ENCODE assay signal across 8 cellular contexts in the genomic region with DNA sequence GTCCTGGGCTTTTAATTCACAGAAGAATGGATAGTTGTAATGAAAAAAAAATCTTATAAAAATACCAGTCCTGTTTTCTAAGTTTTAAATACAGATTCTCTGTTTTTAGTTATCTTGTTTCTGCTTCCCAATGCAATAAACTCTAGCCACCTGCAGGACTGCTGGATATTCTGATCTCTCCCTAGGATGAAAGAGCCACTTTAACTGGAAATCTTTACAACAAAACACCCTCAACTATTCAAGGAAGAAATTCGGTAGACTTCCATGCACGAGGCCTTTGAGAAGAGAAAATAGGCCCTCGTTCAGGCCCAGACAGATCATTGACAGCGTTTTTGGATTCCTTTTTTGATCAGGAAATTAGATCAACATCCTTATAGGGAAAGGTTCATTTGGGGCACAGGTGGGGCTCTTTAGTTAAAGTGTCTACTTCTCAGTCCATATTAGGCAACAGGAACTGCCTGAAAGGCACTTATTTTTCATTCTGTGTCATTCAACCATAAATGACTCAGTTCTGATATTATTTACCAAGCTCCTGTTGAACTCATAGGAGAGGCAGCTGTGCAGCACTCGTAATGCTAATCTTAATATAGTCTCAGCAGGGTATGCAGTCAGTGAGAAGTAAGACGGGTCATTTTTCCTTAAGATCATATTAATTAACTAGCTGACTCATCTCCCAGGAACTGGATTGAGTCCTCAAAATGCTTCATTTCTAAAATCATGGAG.
DNase-seq lines count a peak whose midpoint lies in the region; ATAC-seq, FAIRE-seq and TF ChIP-seq lines count a peak whose summit lies in the region.

No MANE protein-coding gene starts in this region.

- H3K4me3 ChIP-seq in fibroblast of pulmonary artery (replicated peaks; ENCODE audit: low read depth, low read length): no peak overlapping the region

- peak overlapping the region; percentile 59 for H3K4me3 Mint-ChIP-seq in activated CD4-positive, alpha-beta T cell treated with anti-CD3 and anti-CD28 coated beads for 36 hours
- peak overlapping the region; percentile 45 for H3K4me3 Mint-ChIP-seq in T-helper 1 cell treated with Interleukin-12 subunit alpha and Interleukin-12 subunit beta and Interleukin-4 antibody, amounts not matched to agents 30 μg/mL and 1 μg/mL, for 36 hours
- no peak overlapping the region for H3K4me3 Mint-ChIP-seq in stimulated activated memory B cell treated with anti-CD40 and anti-IgM and Interleukin-4, amounts not matched to agents 10 μg/mL and 1 μg/mL and 100 μg/mL, for 72 hours

- H3K9me3 Mint-ChIP-seq in activated CD4-positive, alpha-beta T cell treated with anti-CD3 and anti-CD28 coated beads for 36 hours (ENCODE audit: low read depth): peaks cover 3% of the 10 kb centered on the region
- no peaks in the 10 kb centered on the region for H3K9me3 Mint-ChIP-seq in T-helper 1 cell treated with Interleukin-12 subunit alpha and Interleukin-12 subunit beta and Interleukin-4 antibody, amounts not matched to agents 30 μg/mL and 1 μg/mL, for 36 hours
- H3K9me3 Mint-ChIP-seq in stimulated activated memory B cell treated with anti-CD40 and anti-IgM and Interleukin-4, amounts not matched to agents 10 μg/mL and 1 μg/mL and 100 μg/mL, for 72 hours: no peaks in the 10 kb centered on the region

- peaks cover 11% of the 10 kb centered on the region for H3K27me3 Mint-ChIP-seq in activated CD4-positive, alpha-beta T cell treated with anti-CD3 and anti-CD28 coated beads for 36 hours
- H3K27me3 Mint-ChIP-seq in T-helper 1 cell treated with Interleukin-12 subunit alpha and Interleukin-12 subunit beta and Interleukin-4 antibody, amounts not matched to agents 30 μg/mL and 1 μg/mL, for 36 hours (ENCODE audit: low read depth): no peaks in the 10 kb centered on the region
- H3K27me3 Mint-ChIP-seq in stimulated activated memory B cell treated with anti-CD40 and anti-IgM and Interleukin-4, amounts not matched to agents 10 μg/mL and 1 μg/mL and 100 μg/mL, for 72 hours: peaks cover 10% of the 10 kb centered on the region

- FAIRE-seq in D721Med (lab: Jason Lieb, UNC): no peak

- H3K27ac Mint-ChIP-seq in activated CD4-positive, alpha-beta T cell treated with anti-CD3 and anti-CD28 coated beads for 36 hours: peak overlapping the region; percentile 96
- peak overlapping the region; percentile 88 for H3K27ac Mint-ChIP-seq in T-helper 1 cell treated with Interleukin-12 subunit alpha and Interleukin-12 subunit beta and Interleukin-4 antibody, amounts not matched to agents 30 μg/mL and 1 μg/mL, for 36 hours
- no peak overlapping the region for H3K27ac Mint-ChIP-seq in stimulated activated memory B cell treated with anti-CD40 and anti-IgM and Interleukin-4, amounts not matched to agents 10 μg/mL and 1 μg/mL and 100 μg/mL, for 72 hours

- DNase-seq in activated CD4-positive, alpha-beta T cell treated with anti-CD3 and anti-CD28 coated beads for 36 hours: peak; percentile 47
- DNase-seq in activated CD4-positive, alpha-beta T cell treated with anti-CD3 and anti-CD28 coated beads for 4 hours: no peak
- DNase-seq in M059J (ENCODE audit: low read depth) (peak; percentile 99), fibroblast of pulmonary artery (ENCODE audit: low read depth) (peak; percentile 86), D721Med (ENCODE audit: insufficient read length, low spot score) (no peak)

- H3K36me3 Mint-ChIP-seq in activated CD4-positive, alpha-beta T cell treated with anti-CD3 and anti-CD28 coated beads for 36 hours (ENCODE audit: low read depth): no peaks in the 10 kb centered on the region
- H3K36me3 Mint-ChIP-seq in T-helper 1 cell treated with Interleukin-12 subunit alpha and Interleukin-12 subunit beta and Interleukin-4 antibody, amounts not matched to agents 30 μg/mL and 1 μg/mL, for 36 hours (ENCODE audit: low read depth): no peaks in the 10 kb centered on the region
- H3K36me3 Mint-ChIP-seq in stimulated activated memory B cell treated with anti-CD40 and anti-IgM and Interleukin-4, amounts not matched to agents 10 μg/mL and 1 μg/mL and 100 μg/mL, for 72 hours: no peaks in the 10 kb centered on the region

- POLR2A ChIA-PET in activated CD4-positive, alpha-beta T cell treated with anti-CD3 and anti-CD28 coated beads for 36 hours (lab: Charles Lee): interaction anchor here (0.6 kb wide), 2 partner anchors 53 to 156 kb away, joined by 3 read pairs; no protein-coding TSS in a partner anchor

- CTCF ChIA-PET in activated CD4-positive, alpha-beta T cell treated with anti-CD3 and anti-CD28 coated beads for 36 hours (lab: Charles Lee): interaction anchor here (1.2 to 1.3 kb wide), 2 partner anchors 10 to 11 kb away, joined by 3 to 5 read pairs; no protein-coding TSS in a partner anchor

- ATAC-seq in activated CD4-positive, alpha-beta T cell treated with anti-CD3 and anti-CD28 coated beads for 36 hours: peak; percentile 91
- ATAC-seq in GM21717 (IDR thresholded peaks at IDR 0.05; ENCODE audit: unreplicated experiment): peak; percentile 87
- ATAC-seq in stimulated activated memory B cell treated with anti-CD40 and anti-IgM and Interleukin-4, amounts not matched to agents 10 μg/mL and 1 μg/mL and 100 μg/mL, for 72 hours: peak; percentile 84

- TF ChIP-seq CTCF in fibroblast of pulmonary artery (IDR thresholded peaks at IDR 0.05; ENCODE audit: low read length, missing control alignments) (no peak), D721Med (IDR thresholded peaks at IDR 0.05; ENCODE audit: insufficient read depth, missing control alignments) (no peak)

- H3K4me1 Mint-ChIP-seq in activated CD4-positive, alpha-beta T cell treated with anti-CD3 and anti-CD28 coated beads for 36 hours: peaks cover 40% of the 10 kb centered on the region
- peaks cover 34% of the 10 kb centered on the region for H3K4me1 Mint-ChIP-seq in T-helper 1 cell treated with Interleukin-12 subunit alpha and Interleukin-12 subunit beta and Interleukin-4 antibody, amounts not matched to agents 30 μg/mL and 1 μg/mL, for 36 hours (ENCODE audit: low read depth)
- peaks cover 11% of the 10 kb centered on the region for H3K4me1 Mint-ChIP-seq in stimulated activated memory B cell treated with anti-CD40 and anti-IgM and Interleukin-4, amounts not matched to agents 10 μg/mL and 1 μg/mL and 100 μg/mL, for 72 hours

- intact Hi-C loops in activated CD4-positive, alpha-beta T cell treated with anti-CD3 and anti-CD28 coated beads for 36 hours (cut with DNase I, micrococcal nuclease): loop anchor here (1.0 to 10.0 kb wide), 10 partner anchors 50 to 565 kb away; partner anchors contain the start of gene PARK7 (in 1 of the 2)

Comparison
In these comparisons a context has a peak if more than half of its experiments do, and no peak if none do; other contexts are left out.
1. DNase-seq: peak in activated CD4-positive, alpha-beta T cell treated with anti-CD3 and anti-CD28 coated beads for 36 hours (single experiment), M059J (single experiment) and fibroblast of pulmonary artery (single experiment); none in activated CD4-positive, alpha-beta T cell treated with anti-CD3 and anti-CD28 coated beads for 4 hours (0 of 2) and D721Med (single experiment).
2. Peak in every context shown above with its lines, with median percentiles within 50 percentile points of each other: ATAC-seq.